Comparison of ENCODE assay signal across 8 cellular contexts in the genomic region with DNA sequence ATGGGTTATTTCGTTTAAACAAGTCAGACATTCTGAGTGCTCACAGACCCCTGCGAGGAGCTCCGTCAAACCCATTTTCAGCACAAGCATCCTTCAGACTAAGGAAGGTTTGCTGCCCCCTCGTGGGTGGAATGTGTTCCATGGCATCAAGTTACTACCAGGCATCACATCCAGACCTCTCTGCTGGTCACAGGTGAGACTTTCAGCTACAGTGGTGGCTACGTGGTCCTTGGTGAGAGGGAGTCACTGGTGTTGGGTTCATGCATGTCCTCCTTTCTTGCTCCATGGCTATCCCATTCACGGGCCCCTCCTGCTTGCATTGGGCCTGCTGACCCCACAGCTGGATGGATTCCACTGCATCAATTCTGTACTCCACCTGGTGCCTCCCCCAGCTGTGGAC. TPM values are rescaled to one million over a fixed set of nuclear protein-coding genes. Genes with fewer than 3 reads are reported as not detected.
DNase-seq lines count a peak whose midpoint lies in the region; ATAC-seq and TF ChIP-seq lines count a peak whose summit lies in the region.

No MANE protein-coding gene starts in this region.

- CTCF ChIA-PET in T-cell (lab: Charles Lee), result interaction anchor here in 1 of 2 donors (0.5 to 1.2 kb wide), 3 partner anchors 125 to 886 kb away, joined by 3 to 4 read pairs (median 4); a partner anchor contains a TSS

- H3K4me3 Mint-ChIP-seq in T-cell, result no peak overlapping the region

- no peaks in the 10 kb centered on the region for H3K36me3 Mint-ChIP-seq in T-cell

- TF ChIP-seq CTCF in LNCaP clone FGC (IDR thresholded peaks at IDR 0.05; ENCODE audit: control insufficient read depth, extremely low read depth, insufficient read depth), result peak; percentile 78

- POLR2A ChIA-PET in T-cell (lab: Charles Lee), result no interaction called here

- H3K27ac Mint-ChIP-seq in T-cell, result no peak overlapping the region

- H3K4me3 ChIP-seq in LNCaP clone FGC (ENCODE audit: low read depth, low read length), result no peak overlapping the region

- peaks cover 0 to 2% (median 0%) of the 10 kb centered on the region in 3 donors for H3K4me1 Mint-ChIP-seq in T-cell

- no peaks in the 10 kb centered on the region for H3K9me3 Mint-ChIP-seq in T-cell

- peak in 3 of 4 experiments; percentile 32 to 49 (median 46) for ATAC-seq in T-cell (replicated peaks in 1 of 4)
- no peak for ATAC-seq in GM21515 (IDR thresholded peaks at IDR 0.05; ENCODE audit: unreplicated experiment)

- H3K27me3 Mint-ChIP-seq in T-cell, result peaks cover 15 to 16% of the 10 kb centered on the region in 2 donors

- peak; percentile 80 for DNase-seq in Daoy (ENCODE audit: low read depth)
- peak; percentile 35 for DNase-seq in LNCaP clone FGC (ENCODE audit: low read depth)
- peak in 33 of 34 experiments; percentile 20 to 68 (median 52) for DNase-seq in T-cell
- DNase-seq in amniotic epithelial cell (ENCODE audit: low read depth), result peak; percentile 61
- peak in 30 of 51 donors; percentile 2 to 78 (median 31) for DNase-seq in hypothalamus (lab: John Stamatoyannopoulos, UW)
- DNase-seq in smooth muscle cell of the brain vasculature (ENCODE audit: low read depth, low spot score), result peak; percentile 45
- no peak for DNase-seq in cerebellar nuclear complex (lab: John Stamatoyannopoulos, UW)

RNA-seq across cellular contexts. Expression of a gene that starts 9.1 kb away (rescaled TPM):
- not detected in 2 replicates for total RNA-seq in Daoy (2014; rRNA removed; shearing (Covaris generic))
- total RNA-seq in T-cell, result under 1 TPM in 1 of 5 donors, not detected in 4; 0.13 TPM

RNA-seq across cellular contexts. Expression of a gene that starts 14.8 kb away (rescaled TPM):
- total RNA-seq in Daoy (2014; rRNA removed; shearing (Covaris generic)), result not detected in 2 replicates
- under 1 TPM in 2 of 5 donors, not detected in 3; 0.46 to 0.53 TPM for total RNA-seq in T-cell

RNA-seq across cellular contexts. Expression of a gene that starts 23.5 kb away (rescaled TPM):
- not detected in 2 replicates for total RNA-seq in Daoy (2014; rRNA removed; shearing (Covaris generic))
- total RNA-seq in T-cell, result under 1 TPM in 3 of 5 donors, not detected in 2; 0.13 to 0.58 (median 0.43) TPM

RNA-seq across cellular contexts. Expression of a gene that starts 43.3 kb away (rescaled TPM):
- not detected in 2 replicates for total RNA-seq in Daoy (2014; rRNA removed; shearing (Covaris generic))
- 1 to 10 TPM in 3 of 5 donors, under 1 TPM in 2; 0.72 to 2.8 (median 1.1) TPM for total RNA-seq in T-cell

RNA-seq across cellular contexts. Expression of a gene that starts 46.8 kb away (rescaled TPM):
- not detected in 2 replicates for total RNA-seq in Daoy (2014; rRNA removed; shearing (Covaris generic))
- total RNA-seq in T-cell, result not detected

Comparison
In these comparisons a context has a peak if more than half of its experiments do, and no peak if none do; other contexts are left out.
1. DNase-seq: peak in Daoy (single experiment), LNCaP clone FGC (single experiment), T-cell (33 of 34), amniotic epithelial cell (single experiment), hypothalamus (30 of 51) and smooth muscle cell of the brain vasculature (single experiment); none in cerebellar nuclear complex (0 of 2).